ENCODE assay signal across 2 cellular contexts in the genomic region with DNA sequence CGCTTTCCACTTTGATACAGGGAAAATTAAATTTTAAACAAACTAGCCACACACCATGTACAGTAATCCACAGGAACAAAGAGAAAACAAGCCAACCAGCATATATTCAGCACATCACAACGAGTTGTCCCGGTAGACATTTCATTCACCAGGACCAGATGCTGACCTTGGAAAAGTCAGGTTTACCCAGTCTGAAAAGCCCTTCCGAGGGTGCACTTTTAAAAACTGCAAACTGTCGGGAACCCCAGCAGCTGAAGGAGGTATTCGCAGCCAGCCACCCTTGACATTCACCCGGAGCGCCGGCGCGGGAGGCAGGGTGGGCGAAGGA.
TF ChIP-seq lines count a peak whose summit lies in the region.

No MANE protein-coding gene starts in this region.

TF ChIP-seq in GM12891, 5 proteins besides CTCF, POLR2A, EP300 and RAD21:
- no peak for TF ChIP-seq PAX5 (IDR thresholded peaks at IDR 0.05; ENCODE audit: insufficient read depth, low read length, severe bottlenecking)
- no peak for TF ChIP-seq TAF1 (IDR thresholded peaks at IDR 0.05; ENCODE audit: low read depth, low read length)
- no peak for TF ChIP-seq POU2F2 (IDR thresholded peaks at IDR 0.05; ENCODE audit: low read depth, low read length)
- no peak for TF ChIP-seq POLR2AphosphoS5 (IDR thresholded peaks at IDR 0.05; ENCODE audit: low read depth, low read length)
- no peak for TF ChIP-seq SPI1 (IDR thresholded peaks at IDR 0.05; ENCODE audit: low read depth, low read length)
TF ChIP-seq in GM12891: peak in this region for 0.

TF ChIP-seq in GM12878, 131 proteins besides CTCF, POLR2A, EP300 and RAD21:
- TF ChIP-seq, protein P1, sequence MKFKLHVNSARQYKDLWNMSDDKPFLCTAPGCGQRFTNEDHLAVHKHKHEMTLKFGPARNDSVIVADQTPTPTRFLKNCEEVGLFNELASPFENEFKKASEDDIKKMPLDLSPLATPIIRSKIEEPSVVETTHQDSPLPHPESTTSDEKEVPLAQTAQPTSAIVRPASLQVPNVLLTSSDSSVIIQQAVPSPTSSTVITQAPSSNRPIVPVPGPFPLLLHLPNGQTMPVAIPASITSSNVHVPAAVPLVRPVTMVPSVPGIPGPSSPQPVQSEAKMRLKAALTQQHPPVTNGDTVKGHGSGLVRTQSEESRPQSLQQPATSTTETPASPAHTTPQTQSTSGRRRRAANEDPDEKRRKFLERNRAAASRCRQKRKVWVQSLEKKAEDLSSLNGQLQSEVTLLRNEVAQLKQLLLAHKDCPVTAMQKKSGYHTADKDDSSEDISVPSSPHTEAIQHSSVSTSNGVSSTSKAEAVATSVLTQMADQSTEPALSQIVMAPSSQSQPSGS (IDR thresholded peaks at IDR 0.05; ENCODE audit: low read length): no peak
- TF ChIP-seq SIN3A (IDR thresholded peaks at IDR 0.05; ENCODE audit: low read depth, low read length) (no peak), WRNIP1 (IDR thresholded peaks at IDR 0.05; ENCODE audit: borderline replicate concordance, low read depth, low read length) (no peak)
- TF ChIP-seq, protein P2, sequence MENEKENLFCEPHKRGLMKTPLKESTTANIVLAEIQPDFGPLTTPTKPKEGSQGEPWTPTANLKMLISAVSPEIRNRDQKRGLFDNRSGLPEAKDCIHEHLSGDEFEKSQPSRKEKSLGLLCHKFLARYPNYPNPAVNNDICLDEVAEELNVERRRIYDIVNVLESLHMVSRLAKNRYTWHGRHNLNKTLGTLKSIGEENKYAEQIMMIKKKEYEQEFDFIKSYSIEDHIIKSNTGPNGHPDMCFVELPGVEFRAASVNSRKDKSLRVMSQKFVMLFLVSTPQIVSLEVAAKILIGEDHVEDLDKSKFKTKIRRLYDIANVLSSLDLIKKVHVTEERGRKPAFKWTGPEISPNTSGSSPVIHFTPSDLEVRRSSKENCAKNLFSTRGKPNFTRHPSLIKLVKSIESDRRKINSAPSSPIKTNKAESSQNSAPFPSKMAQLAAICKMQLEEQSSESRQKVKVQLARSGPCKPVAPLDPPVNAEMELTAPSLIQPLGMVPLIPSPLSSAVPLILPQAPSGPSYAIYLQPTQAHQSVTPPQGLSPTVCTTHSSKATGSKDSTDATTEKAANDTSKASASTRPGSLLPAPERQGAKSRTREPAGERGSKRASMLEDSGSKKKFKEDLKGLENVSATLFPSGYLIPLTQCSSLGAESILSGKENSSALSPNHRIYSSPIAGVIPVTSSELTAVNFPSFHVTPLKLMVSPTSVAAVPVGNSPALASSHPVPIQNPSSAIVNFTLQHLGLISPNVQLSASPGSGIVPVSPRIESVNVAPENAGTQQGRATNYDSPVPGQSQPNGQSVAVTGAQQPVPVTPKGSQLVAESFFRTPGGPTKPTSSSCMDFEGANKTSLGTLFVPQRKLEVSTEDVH (IDR thresholded peaks at IDR 0.05; ENCODE audit: low read depth, partially characterized antibody): no peak
